ENCODE assay signal across 19 cellular contexts in the genomic region with DNA sequence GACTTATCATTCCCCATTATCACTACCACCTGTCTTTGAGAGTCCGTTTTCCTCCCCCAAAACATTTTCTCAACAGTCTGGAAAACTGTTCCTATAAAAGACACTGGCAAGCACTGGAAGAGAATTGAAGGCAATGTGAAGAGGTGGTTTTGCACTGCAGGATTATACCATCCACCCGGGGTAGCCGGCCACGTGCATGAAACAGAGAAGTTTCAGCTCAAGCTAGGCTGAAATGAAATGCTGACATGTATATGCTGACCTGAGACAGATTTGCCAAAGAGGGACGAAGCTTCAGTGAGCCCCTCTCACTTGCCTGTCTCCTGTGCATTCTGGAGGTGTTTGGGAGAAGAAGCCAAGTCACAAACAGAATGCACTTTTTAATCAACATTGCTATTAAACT.
"Had no signal": no experiment of that assay in that cellular context is flagged by ENCODE, and none has a peak within 500 bp of the region (broad histone marks: within the 10 kb centered on the region; RNA-seq: fewer than 3 reads in every experiment).

No MANE protein-coding gene starts in this region.

- ATAC-seq: foreskin keratinocyte, gastroesophageal sphincter, heart right ventricle, left cardiac atrium, left lung, left ventricle myocardium superior, lower lobe of right lung, mucosa of descending colon had no signal

- H3K4me1 ChIP-seq: esophagus muscularis mucosa, foreskin keratinocyte, gastroesophageal sphincter, left lung, lower lobe of right lung had no signal

- H3K9me3 Mint-ChIP-seq: mesothelial cell of epicardium had no signal

- DNase-seq: dermis blood vessel endothelial cell; dorsolateral prefrontal cortex; effector CD4-positive, alpha-beta T cell; effector memory CD4-positive, alpha-beta T cell; foreskin keratinocyte; glutamatergic neuron; head of caudate nucleus; heart right ventricle; hippocampal formation; left cardiac atrium; left lung; left ventricle myocardium superior; lower lobe of right lung; mesenchymal stem cell; mucosa of descending colon had no signal

- H3K4me3 ChIP-seq: coronary artery, dorsolateral prefrontal cortex, esophagus muscularis mucosa, gastroesophageal sphincter, heart right ventricle, left lung, lower lobe of right lung, mucosa of descending colon had no signal

- H3K36me3 ChIP-seq: esophagus muscularis mucosa, gastroesophageal sphincter, heart right ventricle, left lung, lower lobe of right lung had no signal

- H3K9me3 ChIP-seq: esophagus muscularis mucosa, gastroesophageal sphincter, heart right ventricle, left lung, lower lobe of right lung, mucosa of descending colon had no signal

- H3K4me3 Mint-ChIP-seq: mesothelial cell of epicardium had no signal

- H3K27ac ChIP-seq: coronary artery, dorsolateral prefrontal cortex, esophagus muscularis mucosa, foreskin keratinocyte, gastroesophageal sphincter, heart right ventricle, left lung, lower lobe of right lung had no signal

- H3K36me3 Mint-ChIP-seq: mesothelial cell of epicardium had no signal

- H3K27me3 ChIP-seq: esophagus muscularis mucosa, gastroesophageal sphincter, left lung had no signal

- H3K27ac Mint-ChIP-seq: mesothelial cell of epicardium had no signal
